In the genomic region with DNA sequence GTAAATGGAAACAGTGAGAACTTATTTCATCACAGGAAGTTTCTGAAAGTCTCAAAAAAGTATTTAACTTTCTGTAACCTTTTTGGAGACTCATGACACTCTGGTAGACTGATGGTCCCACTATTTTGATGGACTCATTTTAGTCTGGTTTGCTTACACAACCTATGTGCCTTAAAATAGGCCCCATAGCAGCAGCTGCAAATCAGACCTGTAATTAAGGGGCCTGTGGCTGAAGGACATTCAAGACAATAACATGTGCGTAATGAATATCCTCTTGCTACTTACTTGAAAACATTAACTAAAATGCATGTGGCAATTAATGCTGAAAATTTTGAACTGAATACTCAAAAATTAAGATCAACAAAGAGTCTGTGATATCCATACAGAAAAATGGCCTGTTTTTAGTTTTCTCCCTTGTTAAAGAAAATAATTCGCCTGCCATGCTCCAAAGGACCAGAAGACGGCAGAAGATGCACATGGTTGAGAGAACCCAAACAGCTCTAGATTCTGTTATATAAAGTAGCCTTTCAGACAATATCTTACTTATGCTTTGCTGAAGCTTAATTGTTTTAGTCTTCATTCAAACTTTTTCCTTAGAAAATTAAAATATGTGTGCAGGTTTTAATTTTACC, we compare ENCODE assay signal across 9 cellular contexts.
DNase-seq lines count a peak whose midpoint lies in the region; ATAC-seq and TF ChIP-seq lines count a peak whose summit lies in the region.
"Had no signal": no experiment of that assay in that cellular context is flagged by ENCODE, and none has a peak within 500 bp of the region (broad histone marks: within the 10 kb centered on the region; RNA-seq: fewer than 3 reads in every experiment).

No MANE protein-coding gene starts in this region.

- no peak overlapping the region for H3K27ac Mint-ChIP-seq in T-helper 17 cell

- H3K36me3 Mint-ChIP-seq in T-helper 17 cell (ENCODE audit: low read depth): no peaks in the 10 kb centered on the region

- no peaks in the 10 kb centered on the region for H3K27me3 Mint-ChIP-seq in T-helper 17 cell

- no peak overlapping the region for H3K27ac ChIP-seq in PC-9
- H3K27ac ChIP-seq in foreskin keratinocyte: no peak overlapping the region
- no peak overlapping the region for H3K27ac ChIP-seq in coronary artery

- no peaks in the 10 kb centered on the region for H3K36me3 ChIP-seq in PC-9 (ENCODE audit: low read depth)
- H3K36me3 ChIP-seq in BE2C: no peaks in the 10 kb centered on the region

- H3K4me3 Mint-ChIP-seq in T-helper 17 cell: no peak overlapping the region

- TF ChIP-seq CTCF in PC-9 (conservative IDR thresholded peaks at IDR 0.05) (0 out of 2 replicates have a peak, but pooled peaks have one; percentile 43), foreskin keratinocyte (conservative IDR thresholded peaks at IDR 0.05) (peak; percentile 57), retinal pigment epithelial cell (conservative IDR thresholded peaks at IDR 0.05; ENCODE audit: low read depth, low read length) (peak; percentile 82), coronary artery (IDR thresholded peaks at IDR 0.05) (no peak), BE2C (IDR thresholded peaks at IDR 0.05; ENCODE audit: low read depth, low read length) (no peak)

- CTCF ChIA-PET in PC-9 (lab: Charles Lee): interaction anchor here (0.5 kb wide), 1 partner anchor 883 kb away, joined by 4 read pairs; no protein-coding TSS in a partner anchor

- ATAC-seq in foreskin keratinocyte (no peak), T-helper 17 cell (no peak)
- no peak for ATAC-seq in activated CD4-positive, CD25-positive, alpha-beta regulatory T cell treated with anti-CD3 and anti-CD28 coated beads, Interleukin-2, amount 50 U/mL, for 24 hours

- no TSS peak for BruUV-seq in PC-9 (replicated peaks; lab: Mats Ljungman, UMichigan)

- H3K4me1 ChIP-seq in PC-9 (replicated peaks; ENCODE audit: insufficient read depth) (no peaks in the 10 kb centered on the region), foreskin keratinocyte (no peaks in the 10 kb centered on the region), BE2C (no peaks in the 10 kb centered on the region)

- H3K27me3 ChIP-seq in PC-9 (ENCODE audit: insufficient read depth, low read depth): no peaks in the 10 kb centered on the region
- H3K27me3 ChIP-seq in foreskin keratinocyte: no peaks in the 10 kb centered on the region
- H3K27me3 ChIP-seq in BE2C: no peaks in the 10 kb centered on the region

- H3F3A ChIP-seq in PC-9 (ENCODE audit: insufficient read depth, low read depth): no peaks in the 10 kb centered on the region

- peak; percentile 21 for DNase-seq in H4 (ENCODE audit: low spot score)
- DNase-seq in PC-9: no peak
- no peak for DNase-seq in foreskin keratinocyte
- no peak for DNase-seq in retinal pigment epithelial cell (ENCODE audit: low read depth)
- DNase-seq in T-helper 17 cell: no peak
- DNase-seq in coronary artery (ENCODE audit: low spot score): no peak
- DNase-seq in BE2C: no peak
- DNase-seq: activated CD4-positive, alpha-beta T cell treated with anti-CD3 and anti-CD28 coated beads, Interleukin-2, amount 50 U/mL, for 48 hours had no signal

- no peak overlapping the region for H2AFZ ChIP-seq in PC-9

- H3K9me3 ChIP-seq in PC-9 (ENCODE audit: insufficient read depth, low read depth) (no peaks in the 10 kb centered on the region), T-helper 17 cell (ENCODE audit: control insufficient read depth, low read length, poor library complexity, severe bottlenecking) (no peaks in the 10 kb centered on the region), BE2C (no peaks in the 10 kb centered on the region)

- H3K79me2 ChIP-seq in PC-9 (ENCODE audit: low read depth): no peaks in the 10 kb centered on the region

- intact Hi-C loops in PC-9 (cut with micrococcal nuclease; ENCODE audit: unreplicated experiment): no loop called here

- no peaks in the 10 kb centered on the region for H3K9me2 ChIP-seq in PC-9 (ENCODE audit: insufficient read depth)

- H3K4me1 Mint-ChIP-seq in T-helper 17 cell: no peaks in the 10 kb centered on the region

- POLR2A ChIA-PET in PC-9 (lab: Charles Lee; ENCODE audit: unreplicated experiment): no interaction called here

- H3K4me2 ChIP-seq in PC-9: no peak overlapping the region

- H3K4me3 ChIP-seq in PC-9 (no peak overlapping the region), retinal pigment epithelial cell (ENCODE audit: low read length) (no peak overlapping the region), coronary artery (no peak overlapping the region), BE2C (ENCODE audit: low read depth, low read length) (no peak overlapping the region)

- no peaks in the 10 kb centered on the region for H4K20me1 ChIP-seq in PC-9 (ENCODE audit: insufficient read depth)

Comparison
In these comparisons a context has a peak if more than half of its experiments do, and no peak if none do; other contexts are left out.
1. CTCF ChIP-seq: peak in PC-9 (single experiment), foreskin keratinocyte (single experiment) and retinal pigment epithelial cell (single experiment); none in coronary artery (single experiment) and BE2C (single experiment).